In genomic region chr1:154304664-154305337, GRCh38 we compare ENCODE assay signal across 13 cellular contexts. TPM values are rescaled to one million over a fixed set of nuclear protein-coding genes. Genes with fewer than 3 reads are reported as not detected.
DNase-seq lines count a peak whose midpoint lies in the region; ATAC-seq and TF ChIP-seq lines count a peak whose summit lies in the region.
"Had no signal": no experiment of that assay in that cellular context is flagged by ENCODE, and none has a peak within 500 bp of the region (broad histone marks: within the 10 kb centered on the region; RNA-seq: fewer than 3 reads in every experiment).

No MANE protein-coding gene starts in this region.

- peaks cover 0 to 6% of the 10 kb centered on the region in 2 donors for H3K9me3 Mint-ChIP-seq in activated naive CD4-positive, alpha-beta T cell treated with anti-CD3 and anti-CD28 coated beads, Interleukin-2, amount 50 U/mL, for 72 hours
- H3K9me3 Mint-ChIP-seq in CD4-positive, alpha-beta T cell = no peaks in the 10 kb centered on the region

- H3K9me3 ChIP-seq in CD4-positive, alpha-beta T cell (ENCODE audit: control insufficient read depth, low read length) = no peaks in the 10 kb centered on the region

- peak overlapping the region in 1 of 2 donors; percentile 2 for H3K27ac Mint-ChIP-seq in activated naive CD4-positive, alpha-beta T cell treated with anti-CD3 and anti-CD28 coated beads, Interleukin-2, amount 50 U/mL, for 72 hours
- H3K27ac Mint-ChIP-seq in CD4-positive, alpha-beta T cell = no peak overlapping the region
- H3K27ac Mint-ChIP-seq: nephron had no signal

- no peaks in the 10 kb centered on the region for H3K27me3 ChIP-seq in CD4-positive, alpha-beta T cell (ENCODE audit: control insufficient read depth, insufficient read depth, low read length)

- H3K4me3 Mint-ChIP-seq in CD4-positive, alpha-beta T cell = no peak overlapping the region
- H3K4me3 Mint-ChIP-seq: nephron had no signal

- POLR2A ChIA-PET in CD4-positive, alpha-beta T cell (lab: Charles Lee) = no interaction called here

- peak; percentile 94 to 95 for ATAC-seq in activated CD4-positive, CD25-positive, alpha-beta regulatory T cell treated with anti-CD3 and anti-CD28 coated beads, Interleukin-2, amount 50 U/mL, for 24 hours
- ATAC-seq in HG03045 (IDR thresholded peaks at IDR 0.05; ENCODE audit: unreplicated experiment) = peak; percentile 64
- peak; percentile 96 to 97 for ATAC-seq in activated naive CD4-positive, alpha-beta T cell treated with anti-CD3 and anti-CD28 coated beads, Interleukin-2, amount 50 U/mL, for 72 hours
- no peak for ATAC-seq in HG02840 (IDR thresholded peaks at IDR 0.05; ENCODE audit: low FRiP score, unreplicated experiment)
- no peak for ATAC-seq in GM21515 (IDR thresholded peaks at IDR 0.05; ENCODE audit: unreplicated experiment)
- no peak for ATAC-seq in CD4-positive, alpha-beta T cell (ENCODE audit: poor library complexity)

- no peak overlapping the region for H3K27ac ChIP-seq in CD4-positive, alpha-beta T cell (ENCODE audit: low read depth, low read length)

- intact Hi-C loops in CD4-positive, alpha-beta T cell (cut with DNase I, micrococcal nuclease) = loop anchor here in 1 of 2 experiments (2.0 kb wide), 1 partner anchor 16 kb away; no protein-coding TSS in a partner anchor

- DNase-seq in activated CD4-positive, CD25-positive, alpha-beta regulatory T cell treated with anti-CD3 and anti-CD28 coated beads, Interleukin-2, amount 50 U/mL, for 72 hours = no peak
- DNase-seq in activated naive CD4-positive, alpha-beta T cell treated with anti-CD3 and anti-CD28 coated beads, Interleukin-2, amount 50 U/mL, for 72 hours (ENCODE audit: low spot score in 2 of 2) = peak; percentile 15 to 64
- DNase-seq in stimulated activated CD4-positive, alpha-beta T cell treated with anti-CD3 and anti-CD28 coated beads, Interleukin-2, amount 100 ng/mL, for 24 hours = peak; percentile 48 to 58
- no peak for DNase-seq in CD4-positive, alpha-beta T cell
- DNase-seq: IMR-90, kidney, substantia nigra had no signal

- no peaks in the 10 kb centered on the region for H3K4me1 Mint-ChIP-seq in CD4-positive, alpha-beta T cell (ENCODE audit: low read depth)
- H3K4me1 Mint-ChIP-seq: nephron had no signal

- no peak for TF ChIP-seq CTCF in CD4-positive, alpha-beta T cell (IDR thresholded peaks at IDR 0.05)

- CTCF ChIA-PET in CD4-positive, alpha-beta T cell (lab: Charles Lee) = no interaction called here

- no peaks in the 10 kb centered on the region for H3K27me3 Mint-ChIP-seq in CD4-positive, alpha-beta T cell

- no peaks in the 10 kb centered on the region for H3K36me3 Mint-ChIP-seq in activated naive CD4-positive, alpha-beta T cell treated with anti-CD3 and anti-CD28 coated beads, Interleukin-2, amount 50 U/mL, for 72 hours
- no peaks in the 10 kb centered on the region for H3K36me3 Mint-ChIP-seq in CD4-positive, alpha-beta T cell (ENCODE audit: low read depth)

RNA-seq across cellular contexts. Expression of gene AQP10, which starts 16.1 kb away (rescaled TPM):
- total RNA-seq in activated naive CD4-positive, alpha-beta T cell treated with anti-CD3 and anti-CD28 coated beads, Interleukin-2, amount 50 U/mL, for 72 hours = not detected
- total RNA-seq in CD4-positive, alpha-beta T cell = not detected
- total RNA-seq: chondrocyte, IMR-90, kidney had no signal

RNA-seq across cellular contexts. Expression of gene ATP8B2, which starts 20.5 kb away (rescaled TPM):
- 10 to 100 TPM; 48.0 to 56.1 TPM for total RNA-seq in activated naive CD4-positive, alpha-beta T cell treated with anti-CD3 and anti-CD28 coated beads, Interleukin-2, amount 50 U/mL, for 72 hours
- 10 to 100 TPM; 72.7 to 80.7 TPM for total RNA-seq in CD4-positive, alpha-beta T cell

RNA-seq across cellular contexts. Expression of gene HAX1, which starts 32.4 kb away (rescaled TPM):
- total RNA-seq in activated naive CD4-positive, alpha-beta T cell treated with anti-CD3 and anti-CD28 coated beads, Interleukin-2, amount 50 U/mL, for 72 hours = 100 to 1,000 TPM; 147 to 198 TPM
- 10 to 100 TPM; 57.5 to 62.5 TPM for total RNA-seq in CD4-positive, alpha-beta T cell

Comparison
In these comparisons a context has a peak if more than half of its experiments do, and no peak if none do; other contexts are left out.
1. ATAC-seq: peak in activated CD4-positive, CD25-positive, alpha-beta regulatory T cell treated with anti-CD3 and anti-CD28 coated beads, Interleukin-2, amount 50 U/mL, for 24 hours (2 of 2), HG03045 (single experiment) and activated naive CD4-positive, alpha-beta T cell treated with anti-CD3 and anti-CD28 coated beads, Interleukin-2, amount 50 U/mL, for 72 hours (2 of 2); none in HG02840 (single experiment), GM21515 (single experiment) and CD4-positive, alpha-beta T cell (single experiment).
2. DNase-seq: peak in activated naive CD4-positive, alpha-beta T cell treated with anti-CD3 and anti-CD28 coated beads, Interleukin-2, amount 50 U/mL, for 72 hours (2 of 2) and stimulated activated CD4-positive, alpha-beta T cell treated with anti-CD3 and anti-CD28 coated beads, Interleukin-2, amount 100 ng/mL, for 24 hours (2 of 2); none in activated CD4-positive, CD25-positive, alpha-beta regulatory T cell treated with anti-CD3 and anti-CD28 coated beads, Interleukin-2, amount 50 U/mL, for 72 hours (single experiment) and CD4-positive, alpha-beta T cell (0 of 10).